8 cellular contexts compared by ENCODE assay signal in genomic region chr19:6060600-6061391, GRCh38. TPM values are rescaled to one million over a fixed set of nuclear protein-coding genes. Genes with fewer than 3 reads are reported as not detected.
DNase-seq lines count a peak whose midpoint lies in the region; ATAC-seq and TF ChIP-seq lines count a peak whose summit lies in the region.

No MANE protein-coding gene starts in this region.

- no peaks in the 10 kb centered on the region for H3K36me3 Mint-ChIP-seq in HFFc6 (ENCODE audit: low read depth)
- no peaks in the 10 kb centered on the region for H3K36me3 Mint-ChIP-seq in activated CD8-positive, alpha-beta T cell treated with anti-CD3 and anti-CD28 coated beads, Interleukin-2, amount 10 ng/mL, durations not matched to agents 7 days and 5 days (ENCODE audit: low read depth)

- intact Hi-C loops in esophagus squamous epithelium (cut with DNase I) = no loop called here

- no peak for TF ChIP-seq POLR2A in esophagus squamous epithelium (IDR thresholded peaks at IDR 0.05)

- no peaks in the 10 kb centered on the region for H3K36me3 ChIP-seq in esophagus squamous epithelium

- peak overlapping the region; percentile 71 to 98 (median 96) for H3K27ac ChIP-seq in esophagus squamous epithelium
- peak overlapping the region in 20 of 21 experiments; percentile 19 to 97 (median 74) for H3K27ac ChIP-seq in skin epidermis

- WGBS in esophagus squamous epithelium, 2 donors = 50 to 55% methylated on average over 21 of the region's 21 CpGs

- H3K27ac Mint-ChIP-seq in HFFc6 = peak overlapping the region; percentile 85
- H3K27ac Mint-ChIP-seq in activated CD8-positive, alpha-beta T cell treated with anti-CD3 and anti-CD28 coated beads, Interleukin-2, amount 10 ng/mL, durations not matched to agents 7 days and 5 days = peak overlapping the region; percentile 22

- DNase-seq in HFFc6 (peak; percentile 34), esophagus squamous epithelium (lab: John Stamatoyannopoulos, UW) (no peak), NCI-H2029 treated with DMSO at 0.1 percent for 48 hours (lab: John Stamatoyannopoulos, UW) (no peak), NCI-H1092 (lab: John Stamatoyannopoulos, UW) (no peak), NCI-H146 treated with DMSO at 0.1 percent for 48 hours (lab: John Stamatoyannopoulos, UW; ENCODE audit: unreplicated experiment) (no peak)
- peak; percentile 46 for DNase-seq in activated CD8-positive, alpha-beta T cell treated with anti-CD3 and anti-CD28 coated beads, Interleukin-2, amount 10 ng/mL, durations not matched to agents 7 days and 5 days

- peak overlapping the region; percentile 15; the same call in 1 of the 2 replicates for H3K4me3 Mint-ChIP-seq in HFFc6
- H3K4me3 Mint-ChIP-seq in activated CD8-positive, alpha-beta T cell treated with anti-CD3 and anti-CD28 coated beads, Interleukin-2, amount 10 ng/mL, durations not matched to agents 7 days and 5 days = peak overlapping the region; percentile 42

- no peaks in the 10 kb centered on the region for H3K9me3 ChIP-seq in esophagus squamous epithelium

- POLR2A ChIA-PET in activated CD8-positive, alpha-beta T cell treated with anti-CD3 and anti-CD28 coated beads, Interleukin-2, amount 10 ng/mL, durations not matched to agents 7 days and 5 days (lab: Charles Lee) = no interaction called here

- TF ChIP-seq CTCF in HFFc6 (IDR thresholded peaks at IDR 0.05) (no peak), esophagus squamous epithelium (IDR thresholded peaks at IDR 0.05) (no peak)

- H3K27me3 ChIP-seq in esophagus squamous epithelium = no peaks in the 10 kb centered on the region

- H3K4me1 ChIP-seq in esophagus squamous epithelium = peaks cover 77 to 100% (median 90%) of the 10 kb centered on the region in 3 donors

- ATAC-seq in activated CD8-positive, alpha-beta T cell treated with anti-CD3 and anti-CD28 coated beads, Interleukin-2, amount 10 ng/mL, durations not matched to agents 7 days and 5 days = peak; percentile 45
- ATAC-seq in HG03175 (IDR thresholded peaks at IDR 0.05; ENCODE audit: unreplicated experiment) = no peak

- H3K27me3 Mint-ChIP-seq in HFFc6 (ENCODE audit: insufficient read depth) = peaks cover 4% of the 10 kb centered on the region
- no peaks in the 10 kb centered on the region for H3K27me3 Mint-ChIP-seq in activated CD8-positive, alpha-beta T cell treated with anti-CD3 and anti-CD28 coated beads, Interleukin-2, amount 10 ng/mL, durations not matched to agents 7 days and 5 days (ENCODE audit: low read depth)

- H3K4me3 ChIP-seq in esophagus squamous epithelium (peak overlapping the region in 2 of 4 donors; percentile 3 to 42), skin epidermis (no peak overlapping the region)

- CTCF ChIA-PET in activated CD8-positive, alpha-beta T cell treated with anti-CD3 and anti-CD28 coated beads, Interleukin-2, amount 10 ng/mL, durations not matched to agents 7 days and 5 days (lab: Charles Lee) = interaction anchor here (0.9 to 1.4 kb wide), 2 partner anchors 12 to 65 kb away, joined by 3 to 4 read pairs; no protein-coding TSS in a partner anchor

- H3K9me3 Mint-ChIP-seq in HFFc6 = no peaks in the 10 kb centered on the region
- H3K9me3 Mint-ChIP-seq in activated CD8-positive, alpha-beta T cell treated with anti-CD3 and anti-CD28 coated beads, Interleukin-2, amount 10 ng/mL, durations not matched to agents 7 days and 5 days (ENCODE audit: insufficient read depth) = no peaks in the 10 kb centered on the region

- peaks cover 75% of the 10 kb centered on the region for H3K4me1 Mint-ChIP-seq in HFFc6 (ENCODE audit: low read depth)
- H3K4me1 Mint-ChIP-seq in activated CD8-positive, alpha-beta T cell treated with anti-CD3 and anti-CD28 coated beads, Interleukin-2, amount 10 ng/mL, durations not matched to agents 7 days and 5 days (ENCODE audit: low read depth) = peaks cover 56% of the 10 kb centered on the region

RNA-seq across cellular contexts. Expression of gene RFX2, which starts 49.5 kb away (rescaled TPM):
- total RNA-seq in HFFc6 (2021; fragmentation: NEBNext Ultra II Directional; extraction: Animal tissue kit (Norgen Biotek cat#: 25700)) = 1 to 10 TPM; 6.3 to 9.5 (median 6.9) TPM
- 10 to 100 TPM; 12.3 to 13.8 TPM for total RNA-seq in activated CD8-positive, alpha-beta T cell treated with anti-CD3 and anti-CD28 coated beads, Interleukin-2, amount 10 ng/mL, durations not matched to agents 7 days and 5 days
- total RNA-seq in esophagus squamous epithelium = 10 to 100 TPM in 1 of 4 donors, 1 to 10 TPM in 3; 5.2 to 21.4 (median 7.7) TPM

Comparison
In these comparisons a context has a peak if more than half of its experiments do, and no peak if none do; other contexts are left out.
1. DNase-seq: peak in HFFc6 (single experiment) and activated CD8-positive, alpha-beta T cell treated with anti-CD3 and anti-CD28 coated beads, Interleukin-2, amount 10 ng/mL, durations not matched to agents 7 days and 5 days (single experiment); none in esophagus squamous epithelium (single experiment), NCI-H2029 treated with DMSO at 0.1 percent for 48 hours (single experiment), NCI-H1092 (single experiment) and NCI-H146 treated with DMSO at 0.1 percent for 48 hours (single experiment).